Comparison of ENCODE assay signal across 1 cellular context in genomic region chr13:23443878-23444277, GRCh38.
TF ChIP-seq lines count a peak whose summit lies in the region.

No MANE protein-coding gene starts in this region.

TF ChIP-seq in H1, 55 proteins besides CTCF, POLR2A, EP300 and RAD21 (continued from another document):
- TF ChIP-seq CHD7 (IDR thresholded peaks at IDR 0.05; ENCODE audit: insufficient replicate concordance, low read length) (no peak), NRF1 (IDR thresholded peaks at IDR 0.05; ENCODE audit: low read depth, low read length) (no peak), SIN3A (conservative IDR thresholded peaks at IDR 0.05 in 1 of 2, IDR thresholded peaks at IDR 0.05 in 1 of 2; ENCODE audit: low read depth in 1 of 2, low read length in 2 of 2) (no peak), TAF1 (IDR thresholded peaks at IDR 0.05; ENCODE audit: low read depth, low read length) (no peak), CHD2 (IDR thresholded peaks at IDR 0.05; ENCODE audit: low read length) (no peak)
